15 cellular contexts compared by ENCODE assay signal in the genomic region with DNA sequence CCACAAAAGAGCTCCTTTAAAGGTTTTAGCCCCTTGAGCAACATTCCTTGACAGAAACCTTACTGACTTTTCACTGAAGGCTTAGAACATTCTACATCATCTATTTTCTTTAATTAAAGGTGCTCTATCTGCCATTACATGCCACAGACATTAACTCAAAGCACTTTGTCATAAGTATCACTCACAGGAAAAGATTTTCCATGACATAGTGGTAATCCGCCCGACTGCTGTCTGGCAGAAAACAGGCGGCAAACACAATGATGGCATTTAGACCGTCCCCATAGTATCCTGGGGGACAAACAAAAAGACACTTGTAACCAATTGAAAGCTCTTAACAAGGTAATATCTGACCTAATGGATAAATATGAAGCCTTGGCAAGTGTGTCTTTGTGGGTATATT.
"Had no signal": no experiment of that assay in that cellular context is flagged by ENCODE, and none has a peak within 500 bp of the region (broad histone marks: within the 10 kb centered on the region; RNA-seq: fewer than 3 reads in every experiment).

No MANE protein-coding gene starts in this region.

- H3K27me3 ChIP-seq: dorsolateral prefrontal cortex, stomach had no signal

- H3K9me3 Mint-ChIP-seq: activated naive CD4-positive, alpha-beta T cell treated with anti-CD3 and anti-CD28 coated beads, Interleukin-2, amount 50 U/mL, for 24 hours; natural killer cell treated with Interleukin-12 subunit alpha and Interleukin-12 subunit beta and Interleukin-15 and Interleukin-18, amount 100 ng/mL, for 72 hours had no signal

- H3K9me3 ChIP-seq: mucosa of descending colon, stomach, thoracic aorta had no signal

- H3K36me3 Mint-ChIP-seq: activated naive CD4-positive, alpha-beta T cell treated with anti-CD3 and anti-CD28 coated beads, Interleukin-2, amount 50 U/mL, for 24 hours; natural killer cell treated with Interleukin-12 subunit alpha and Interleukin-12 subunit beta and Interleukin-15 and Interleukin-18, amount 100 ng/mL, for 72 hours had no signal

- ATAC-seq: esophagus mucosa; left cardiac atrium; mucosa of descending colon; natural killer cell treated with Interleukin-12 subunit alpha and Interleukin-12 subunit beta and Interleukin-15 and Interleukin-18, amount 100 ng/mL, for 72 hours had no signal

- H3K27ac ChIP-seq: dorsolateral prefrontal cortex, stomach had no signal

- DNase-seq: activated CD4-positive, alpha-beta T cell treated with anti-CD3 and anti-CD28 coated beads, Interleukin-2, amount 50 U/mL, for 4 hours; activated CD4-positive, CD25-positive, alpha-beta regulatory T cell treated with anti-CD3 and anti-CD28 coated beads, Interleukin-2, amount 50 U/mL, for 72 hours; activated effector memory CD4-positive, alpha-beta T cell treated with Interleukin-2 at 50 U/mL for 16 hours; activated T-cell treated with anti-CD3 and anti-CD28 coated beads, Interleukin-2, amount 50 U/mL, for 1 hour; amniotic stem cell; dorsolateral prefrontal cortex; glutamatergic neuron; left cardiac atrium; mucosa of descending colon; stimulated activated CD4-positive, alpha-beta T cell treated with anti-CD3 and anti-CD28 coated beads, Interleukin-4, amount 100 ng/mL, for 4 hours; stomach had no signal

- H3K27me3 Mint-ChIP-seq: activated naive CD4-positive, alpha-beta T cell treated with anti-CD3 and anti-CD28 coated beads, Interleukin-2, amount 50 U/mL, for 24 hours had no signal

- H3K4me3 Mint-ChIP-seq: activated naive CD4-positive, alpha-beta T cell treated with anti-CD3 and anti-CD28 coated beads, Interleukin-2, amount 50 U/mL, for 24 hours had no signal

- H3K4me3 ChIP-seq: dorsolateral prefrontal cortex, mucosa of descending colon, stomach, thoracic aorta had no signal
